34 cellular contexts compared by ENCODE assay signal in genomic region chr12:87202189-87202588, GRCh38.
"Had no signal": no experiment of that assay in that cellular context is flagged by ENCODE, and none has a peak within 500 bp of the region (broad histone marks: within the 10 kb centered on the region; RNA-seq: fewer than 3 reads in every experiment).

No MANE protein-coding gene starts in this region.

- ATAC-seq: activated CD4-positive, alpha-beta T cell treated with anti-CD3 and anti-CD28 coated beads for 36 hours; activated CD4-positive, CD25-positive, alpha-beta regulatory T cell treated with anti-CD3 and anti-CD28 coated beads, Interleukin-2, amount 50 U/mL, for 24 hours; activated CD8-positive, alpha-beta memory T cell treated with anti-CD3 and anti-CD28 coated beads, Interleukin-2, amount 10 ng/mL, durations not matched to agents 7 days and 5 days; activated CD8-positive, alpha-beta T cell treated with anti-CD3 and anti-CD28 coated beads, Interleukin-2, amount 10 ng/mL, durations not matched to agents 7 days and 5 days; activated naive CD8-positive, alpha-beta T cell treated with anti-CD3 and anti-CD28 coated beads, Interleukin-2, amount 50 U/mL, for 24 hours; T-cell; T-helper 17 cell; WTC11 had no signal

- DNase-seq: activated CD4-positive, alpha-beta memory T cell treated with anti-CD3 and anti-CD28 coated beads, Interleukin-2, amount 10 ng/mL, durations not matched to agents 7 days and 5 days; activated CD4-positive, alpha-beta T cell treated with anti-CD3 and anti-CD28 coated beads for 1 hour; activated CD4-positive, alpha-beta T cell treated with anti-CD3 and anti-CD28 coated beads for 36 hours; activated CD4-positive, alpha-beta T cell treated with anti-CD3 and anti-CD28 coated beads for 48 hours; activated CD4-positive, alpha-beta T cell treated with anti-CD3 and anti-CD28 coated beads, Interleukin-2, amount 10 ng/mL, durations not matched to agents 7 days and 5 days; activated CD4-positive, alpha-beta T cell treated with anti-CD3 and anti-CD28 coated beads, Interleukin-2, amount 50 U/mL, for 48 hours; activated CD4-positive, CD25-positive, alpha-beta regulatory T cell; activated CD8-positive, alpha-beta memory T cell treated with anti-CD3 and anti-CD28 coated beads for 24 hours; activated CD8-positive, alpha-beta memory T cell treated with anti-CD3 and anti-CD28 coated beads, Interleukin-2, amount 10 ng/mL, durations not matched to agents 7 days and 5 days; activated CD8-positive, alpha-beta memory T cell treated with anti-CD3 and anti-CD28 coated beads, Interleukin-2, amount 50 U/mL, for 48 hours; activated CD8-positive, alpha-beta T cell treated with anti-CD3 and anti-CD28 coated beads, Interleukin-2, amount 10 ng/mL, durations not matched to agents 7 days and 5 days; activated effector memory CD4-positive, alpha-beta T cell treated with Interleukin-2 at 50 U/mL for 16 hours; activated gamma-delta T cell; activated naive CD4-positive, alpha-beta T cell treated with anti-CD3 and anti-CD28 coated beads, Interleukin-2, amount 10 ng/mL, durations not matched to agents 7 days and 5 days; activated naive CD4-positive, alpha-beta T cell treated with Interleukin-2 at 50 U/mL for 16 hours; activated naive CD8-positive, alpha-beta T cell treated with anti-CD3 and anti-CD28 coated beads, Interleukin-2, amount 10 ng/mL, durations not matched to agents 7 days and 5 days; activated naive CD8-positive, alpha-beta T cell treated with anti-CD3 and anti-CD28 coated beads, Interleukin-2, amount 50 U/mL, for 24 hours; activated T-cell treated with anti-CD3 and anti-CD28 coated beads, Interleukin-2, amount 50 U/mL, for 24 hours; activated T-cell treated with anti-CD3 and anti-CD28 coated beads, Interleukin-2, amount 50 U/mL, for 48 hours; amygdala; anterior cingulate cortex; central memory CD4-positive, alpha-beta T cell; T-cell; T-helper 17 cell; T-helper 9 cell; WERI-Rb-1 had no signal

- H3K4me1 ChIP-seq: ascending aorta had no signal

- H3K4me1 Mint-ChIP-seq: activated CD4-positive, alpha-beta memory T cell treated with anti-CD3 and anti-CD28 coated beads, Interleukin-2, amount 10 ng/mL, durations not matched to agents 7 days and 5 days; activated CD4-positive, alpha-beta T cell treated with anti-CD3 and anti-CD28 coated beads for 36 hours; activated CD4-positive, alpha-beta T cell treated with anti-CD3 and anti-CD28 coated beads, Interleukin-2, amount 10 ng/mL, durations not matched to agents 7 days and 5 days; activated CD8-positive, alpha-beta memory T cell treated with anti-CD3 and anti-CD28 coated beads, Interleukin-2, amount 10 ng/mL, durations not matched to agents 7 days and 5 days; activated naive CD4-positive, alpha-beta T cell treated with anti-CD3 and anti-CD28 coated beads, Interleukin-2, amount 10 ng/mL, durations not matched to agents 7 days and 5 days; activated naive CD4-positive, alpha-beta T cell treated with anti-CD3 and anti-CD28 coated beads, Interleukin-2, amount 50 U/mL, for 24 hours; activated naive CD8-positive, alpha-beta T cell treated with anti-CD3 and anti-CD28 coated beads, Interleukin-2, amount 10 ng/mL, durations not matched to agents 7 days and 5 days; activated naive CD8-positive, alpha-beta T cell treated with anti-CD3 and anti-CD28 coated beads, Interleukin-2, amount 50 U/mL, for 24 hours; brain; T-cell; T-helper 17 cell; WTC11 had no signal

- H3K27ac Mint-ChIP-seq: activated CD4-positive, alpha-beta memory T cell treated with anti-CD3 and anti-CD28 coated beads, Interleukin-2, amount 10 ng/mL, durations not matched to agents 7 days and 5 days; activated CD4-positive, alpha-beta T cell treated with anti-CD3 and anti-CD28 coated beads for 36 hours; activated CD4-positive, alpha-beta T cell treated with anti-CD3 and anti-CD28 coated beads, Interleukin-2, amount 10 ng/mL, durations not matched to agents 7 days and 5 days; activated CD8-positive, alpha-beta memory T cell treated with anti-CD3 and anti-CD28 coated beads, Interleukin-2, amount 10 ng/mL, durations not matched to agents 7 days and 5 days; activated CD8-positive, alpha-beta T cell treated with anti-CD3 and anti-CD28 coated beads, Interleukin-2, amount 10 ng/mL, durations not matched to agents 7 days and 5 days; activated naive CD4-positive, alpha-beta T cell treated with anti-CD3 and anti-CD28 coated beads, Interleukin-2, amount 10 ng/mL, durations not matched to agents 7 days and 5 days; activated naive CD4-positive, alpha-beta T cell treated with anti-CD3 and anti-CD28 coated beads, Interleukin-2, amount 50 U/mL, for 24 hours; activated naive CD8-positive, alpha-beta T cell; activated naive CD8-positive, alpha-beta T cell treated with anti-CD3 and anti-CD28 coated beads, Interleukin-2, amount 10 ng/mL, durations not matched to agents 7 days and 5 days; activated naive CD8-positive, alpha-beta T cell treated with anti-CD3 and anti-CD28 coated beads, Interleukin-2, amount 50 U/mL, for 24 hours; activated T-cell treated with anti-CD3 and anti-CD28 coated beads, Interleukin-2, amount 50 U/mL, for 24 hours; activated T-helper 2 cell treated with anti-CD3 and anti-CD28 coated beads, Interferon-gamma antibody, Interleukin-2, Interleukin-4, amounts not matched to agents 10 μg/mL and 5 μg/mL and 100 μg/mL, durations not matched to agents 14 hours and 24 hours and 36 hours; brain; T-cell; T-helper 17 cell; WTC11 had no signal

- H3K4me3 ChIP-seq: ascending aorta, cardiac muscle cell had no signal

- H3K27me3 Mint-ChIP-seq: activated CD4-positive, alpha-beta memory T cell treated with anti-CD3 and anti-CD28 coated beads, Interleukin-2, amount 10 ng/mL, durations not matched to agents 7 days and 5 days; activated CD4-positive, alpha-beta T cell treated with anti-CD3 and anti-CD28 coated beads for 36 hours; activated CD4-positive, alpha-beta T cell treated with anti-CD3 and anti-CD28 coated beads, Interleukin-2, amount 10 ng/mL, durations not matched to agents 7 days and 5 days; activated CD8-positive, alpha-beta memory T cell treated with anti-CD3 and anti-CD28 coated beads, Interleukin-2, amount 10 ng/mL, durations not matched to agents 7 days and 5 days; activated naive CD4-positive, alpha-beta T cell treated with anti-CD3 and anti-CD28 coated beads, Interleukin-2, amount 10 ng/mL, durations not matched to agents 7 days and 5 days; activated naive CD4-positive, alpha-beta T cell treated with anti-CD3 and anti-CD28 coated beads, Interleukin-2, amount 50 U/mL, for 24 hours; activated naive CD8-positive, alpha-beta T cell; activated naive CD8-positive, alpha-beta T cell treated with anti-CD3 and anti-CD28 coated beads, Interleukin-2, amount 10 ng/mL, durations not matched to agents 7 days and 5 days; activated naive CD8-positive, alpha-beta T cell treated with anti-CD3 and anti-CD28 coated beads, Interleukin-2, amount 50 U/mL, for 24 hours; activated T-cell treated with anti-CD3 and anti-CD28 coated beads, Interleukin-2, amount 50 U/mL, for 24 hours; T-cell; T-helper 17 cell had no signal

- H3K36me3 Mint-ChIP-seq: activated CD8-positive, alpha-beta memory T cell treated with anti-CD3 and anti-CD28 coated beads, Interleukin-2, amount 10 ng/mL, durations not matched to agents 7 days and 5 days; activated naive CD4-positive, alpha-beta T cell treated with anti-CD3 and anti-CD28 coated beads, Interleukin-2, amount 10 ng/mL, durations not matched to agents 7 days and 5 days; activated naive CD4-positive, alpha-beta T cell treated with anti-CD3 and anti-CD28 coated beads, Interleukin-2, amount 50 U/mL, for 24 hours; activated naive CD8-positive, alpha-beta T cell; activated naive CD8-positive, alpha-beta T cell treated with anti-CD3 and anti-CD28 coated beads, Interleukin-2, amount 10 ng/mL, durations not matched to agents 7 days and 5 days; brain; T-cell; WTC11 had no signal

- H3K27ac ChIP-seq: ascending aorta, cardiac muscle cell, WERI-Rb-1 had no signal

- H3K27me3 ChIP-seq: ascending aorta, cardiac muscle cell had no signal

- H3K9me3 Mint-ChIP-seq: activated CD4-positive, alpha-beta T cell treated with anti-CD3 and anti-CD28 coated beads, Interleukin-2, amount 10 ng/mL, durations not matched to agents 7 days and 5 days had no signal

- H3K36me3 ChIP-seq: ascending aorta, cardiac muscle cell, WERI-Rb-1 had no signal

- H3K4me3 Mint-ChIP-seq: activated CD4-positive, alpha-beta memory T cell treated with anti-CD3 and anti-CD28 coated beads, Interleukin-2, amount 10 ng/mL, durations not matched to agents 7 days and 5 days; activated CD4-positive, alpha-beta T cell treated with anti-CD3 and anti-CD28 coated beads for 36 hours; activated CD4-positive, alpha-beta T cell treated with anti-CD3 and anti-CD28 coated beads, Interleukin-2, amount 10 ng/mL, durations not matched to agents 7 days and 5 days; activated CD8-positive, alpha-beta memory T cell treated with anti-CD3 and anti-CD28 coated beads, Interleukin-2, amount 10 ng/mL, durations not matched to agents 7 days and 5 days; activated CD8-positive, alpha-beta T cell treated with anti-CD3 and anti-CD28 coated beads, Interleukin-2, amount 10 ng/mL, durations not matched to agents 7 days and 5 days; activated naive CD4-positive, alpha-beta T cell treated with anti-CD3 and anti-CD28 coated beads, Interleukin-2, amount 10 ng/mL, durations not matched to agents 7 days and 5 days; activated naive CD4-positive, alpha-beta T cell treated with anti-CD3 and anti-CD28 coated beads, Interleukin-2, amount 50 U/mL, for 24 hours; activated naive CD8-positive, alpha-beta T cell; activated naive CD8-positive, alpha-beta T cell treated with anti-CD3 and anti-CD28 coated beads, Interleukin-2, amount 10 ng/mL, durations not matched to agents 7 days and 5 days; activated naive CD8-positive, alpha-beta T cell treated with anti-CD3 and anti-CD28 coated beads, Interleukin-2, amount 50 U/mL, for 24 hours; activated T-cell treated with anti-CD3 and anti-CD28 coated beads, Interleukin-2, amount 50 U/mL, for 24 hours; brain; T-cell; T-helper 17 cell; WTC11 had no signal
